Comparison of ENCODE assay signal across 11 cellular contexts in genomic region chr18:49031511-49032188, GRCh38.
DNase-seq lines count a peak whose midpoint lies in the region; ATAC-seq and TF ChIP-seq lines count a peak whose summit lies in the region.
"Had no signal": no experiment of that assay in that cellular context is flagged by ENCODE, and none has a peak within 500 bp of the region (broad histone marks: within the 10 kb centered on the region; RNA-seq: fewer than 3 reads in every experiment).

No MANE protein-coding gene starts in this region.

- no peak overlapping the region for H2AFZ ChIP-seq in GM23338

- no peak; a peak in 1 of 4 replicates for TF ChIP-seq CTCF in GM23338 (conservative IDR thresholded peaks at IDR 0.05; ENCODE audit: low read depth in 2 of 2)
- TF ChIP-seq CTCF in activated CD8-positive, alpha-beta T cell treated with anti-CD3 and anti-CD28 coated beads for 36 hours (IDR thresholded peaks at IDR 0.05), result no peak

- no peaks in the 10 kb centered on the region for H3K36me3 Mint-ChIP-seq in GM23338 (ENCODE audit: low read depth)
- H3K36me3 Mint-ChIP-seq in activated CD8-positive, alpha-beta T cell treated with anti-CD3 and anti-CD28 coated beads for 36 hours (ENCODE audit: low read depth), result no peaks in the 10 kb centered on the region

- H3K27ac ChIP-seq in GM23338 (ENCODE audit: low read depth), result no peak overlapping the region

- H3K27ac Mint-ChIP-seq in GM23338, result no peak overlapping the region
- peak overlapping the region; percentile 81 for H3K27ac Mint-ChIP-seq in activated CD8-positive, alpha-beta T cell treated with anti-CD3 and anti-CD28 coated beads for 36 hours

- no peaks in the 10 kb centered on the region for H3K27me3 ChIP-seq in GM23338 (ENCODE audit: insufficient read depth)

- peaks cover 5% of the 10 kb centered on the region for H3K27me3 Mint-ChIP-seq in GM23338 (ENCODE audit: insufficient read depth, low read depth, poor library complexity)
- no peaks in the 10 kb centered on the region for H3K27me3 Mint-ChIP-seq in activated CD8-positive, alpha-beta T cell treated with anti-CD3 and anti-CD28 coated beads for 36 hours

- POLR2A ChIA-PET in activated CD8-positive, alpha-beta T cell treated with anti-CD3 and anti-CD28 coated beads for 36 hours (lab: Charles Lee), result no interaction called here

- H3K4me3 Mint-ChIP-seq in GM23338, result no peak overlapping the region
- no peak overlapping the region for H3K4me3 Mint-ChIP-seq in activated CD8-positive, alpha-beta T cell treated with anti-CD3 and anti-CD28 coated beads for 36 hours

- no peak for DNase-seq in GM23338 (ENCODE audit: low spot score)
- peak; percentile 75 for DNase-seq in activated CD8-positive, alpha-beta T cell treated with anti-CD3 and anti-CD28 coated beads for 36 hours
- DNase-seq in head of caudate nucleus, result peak in 28 of 42 donors; percentile 6 to 63 (median 36)
- peak; percentile 24 to 59 for DNase-seq in stimulated activated CD4-positive, alpha-beta T cell treated with anti-CD3 and anti-CD28 coated beads, Interleukin-4, amount 100 ng/mL, for 4 hours
- DNase-seq in NAMALWA (ENCODE audit: low spot score), result no peak
- DNase-seq in NCI-H2029 treated with DMSO at 0.1 percent for 48 hours (lab: John Stamatoyannopoulos, UW), result no peak
- DNase-seq: IMR-90, left cardiac atrium, NCI-H226 had no signal

- peaks cover 3% of the 10 kb centered on the region; the same call in 1 of the 3 replicates for H3K9me3 Mint-ChIP-seq in GM23338
- H3K9me3 Mint-ChIP-seq in activated CD8-positive, alpha-beta T cell treated with anti-CD3 and anti-CD28 coated beads for 36 hours, result peaks cover 1% of the 10 kb centered on the region

- no peaks in the 10 kb centered on the region for H3K4me1 ChIP-seq in GM23338 (ENCODE audit: insufficient read depth)

- CTCF ChIA-PET in activated CD8-positive, alpha-beta T cell treated with anti-CD3 and anti-CD28 coated beads for 36 hours (lab: Charles Lee), result interaction anchor here (1.1 to 1.4 kb wide), 4 partner anchors 9 to 13 kb away, joined by 3 to 4 read pairs (median 3); no protein-coding TSS in a partner anchor

- H3K36me3 ChIP-seq in GM23338 (ENCODE audit: insufficient read depth), result no peaks in the 10 kb centered on the region

- H3K4me2 ChIP-seq in GM23338, result no peak overlapping the region

- H4K20me1 ChIP-seq in GM23338 (replicated peaks; ENCODE audit: insufficient read depth), result no peaks in the 10 kb centered on the region

- H3K9me2 ChIP-seq in GM23338 (ENCODE audit: insufficient read depth), result no peaks in the 10 kb centered on the region

- peaks cover 4% of the 10 kb centered on the region; the same call in 1 of the 3 replicates for H3K4me1 Mint-ChIP-seq in GM23338
- peaks cover 15% of the 10 kb centered on the region for H3K4me1 Mint-ChIP-seq in activated CD8-positive, alpha-beta T cell treated with anti-CD3 and anti-CD28 coated beads for 36 hours (ENCODE audit: low read depth)

- ATAC-seq in GM23338, result peak; percentile 53
- ATAC-seq in activated CD8-positive, alpha-beta T cell treated with anti-CD3 and anti-CD28 coated beads for 36 hours, result peak; percentile 84
- no peak for ATAC-seq in HG02840 (IDR thresholded peaks at IDR 0.05; ENCODE audit: low FRiP score, unreplicated experiment)
- no peak for ATAC-seq in HG03354 (IDR thresholded peaks at IDR 0.05; ENCODE audit: poor library complexity, severe bottlenecking, unreplicated experiment)
- ATAC-seq: left cardiac atrium had no signal

- H3K79me2 ChIP-seq in GM23338 (replicated peaks; ENCODE audit: insufficient read depth), result no peaks in the 10 kb centered on the region

- intact Hi-C loops in activated CD8-positive, alpha-beta T cell treated with anti-CD3 and anti-CD28 coated beads for 36 hours (cut with micrococcal nuclease), result no loop called here
- intact Hi-C loops in head of caudate nucleus (cut with DNase I), result no loop called here

- no peak overlapping the region for H3K4me3 ChIP-seq in GM23338

- no peaks in the 10 kb centered on the region for H3F3A ChIP-seq in GM23338 (replicated peaks; ENCODE audit: low read depth)

TF ChIP-seq in GM23338, 12 proteins besides CTCF, POLR2A, EP300 and RAD21 (continues in another document):
- TF ChIP-seq ZNF462 (CRISPR knock-in tag; IDR thresholded peaks at IDR 0.05) (no peak), REST (IDR thresholded peaks at IDR 0.05; ENCODE audit: unreplicated experiment) (no peak), JUNB (IDR thresholded peaks at IDR 0.05; ENCODE audit: unreplicated experiment) (no peak), CREB1 (CRISPR knock-in tag; IDR thresholded peaks at IDR 0.05; ENCODE audit: low read depth) (no peak), POLR2AphosphoS5 (IDR thresholded peaks at IDR 0.05; ENCODE audit: low read depth) (no peak)

Comparison
In these comparisons a context has a peak if more than half of its experiments do, and no peak if none do; other contexts are left out.
1. ATAC-seq: peak in GM23338 (single experiment) and activated CD8-positive, alpha-beta T cell treated with anti-CD3 and anti-CD28 coated beads for 36 hours (single experiment); none in HG02840 (single experiment) and HG03354 (single experiment).
2. DNase-seq: peak in activated CD8-positive, alpha-beta T cell treated with anti-CD3 and anti-CD28 coated beads for 36 hours (single experiment), head of caudate nucleus (28 of 42) and stimulated activated CD4-positive, alpha-beta T cell treated with anti-CD3 and anti-CD28 coated beads, Interleukin-4, amount 100 ng/mL, for 4 hours (2 of 2); none in GM23338 (single experiment), NAMALWA (single experiment) and NCI-H2029 treated with DMSO at 0.1 percent for 48 hours (single experiment).